8 cellular contexts compared by ENCODE assay signal in the genomic region with DNA sequence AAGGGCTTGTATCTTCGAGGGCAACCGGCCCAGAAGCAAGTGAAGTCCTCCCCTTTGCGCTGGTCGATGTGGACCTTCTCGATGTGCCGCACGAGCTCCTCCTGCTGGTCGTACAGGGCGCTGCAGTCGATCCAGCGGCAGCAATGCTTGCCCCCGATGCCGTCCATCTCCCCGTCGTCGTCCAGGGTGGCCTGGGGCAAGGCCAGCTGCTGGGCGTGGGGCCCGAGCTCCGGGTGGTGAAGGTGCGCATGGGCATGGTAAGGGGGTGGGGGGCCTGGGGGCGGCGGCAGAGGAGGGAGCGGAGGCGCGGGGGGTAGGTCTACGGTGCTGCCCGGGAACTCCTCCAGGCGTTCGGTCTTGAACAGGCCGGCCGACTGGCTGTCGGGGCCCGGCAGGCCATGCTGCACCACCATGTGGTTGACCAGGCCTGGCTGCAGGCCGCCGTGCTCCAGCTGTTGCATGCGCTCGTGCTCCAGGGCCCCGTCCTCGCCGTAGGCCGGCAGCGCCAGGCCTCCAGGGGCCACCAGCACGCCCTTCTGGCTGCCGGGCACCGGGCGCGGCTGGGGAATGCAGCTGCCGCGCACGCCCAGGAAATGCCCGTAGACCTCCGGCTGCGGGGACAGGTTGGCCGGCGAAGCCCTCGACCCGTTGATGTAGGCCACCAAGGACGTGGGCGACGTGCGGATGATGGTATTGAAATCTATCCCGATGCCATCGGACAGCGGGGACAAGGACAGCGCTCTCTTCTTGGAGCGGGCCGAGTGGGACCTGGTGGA.
DNase-seq lines count a peak whose midpoint lies in the region; ATAC-seq and TF ChIP-seq lines count a peak whose summit lies in the region.

No MANE protein-coding gene starts in this region.

- ATAC-seq in RWPE2 (ENCODE audit: low read depth) (no peak), natural killer cell (peak; percentile 44 to 72 (median 57)), GM19397 (IDR thresholded peaks at IDR 0.05; ENCODE audit: unreplicated experiment) (no peak)

- intact Hi-C loops in natural killer cell (cut with micrococcal nuclease) (loop anchor here (2.0 kb wide), 1 partner anchor 877 kb away; no protein-coding TSS in a partner anchor), esophagus squamous epithelium (cut with DNase I) (no loop called here)

- no peak overlapping the region for H3K4me3 Mint-ChIP-seq in natural killer cell

- peaks cover 8% of the 10 kb centered on the region for H3K4me1 ChIP-seq in RWPE2 (ENCODE audit: insufficient read depth, poor library complexity, severe bottlenecking)
- peaks cover 0 to 60% (median 23%) of the 10 kb centered on the region in 3 donors for H3K4me1 ChIP-seq in esophagus squamous epithelium

- 85 to 95% methylated on average over 8 to 10 of the region's 67 CpGs for WGBS in esophagus squamous epithelium, 2 donors

- in situ Hi-C loops in astrocyte of the cerebellum (cut with HindIII; ENCODE audit: low sequenced_read_pairs), result no loop called here

- H3K27ac ChIP-seq in RWPE2 (ENCODE audit: poor library complexity, severe bottlenecking) (no peak overlapping the region), esophagus squamous epithelium (peak overlapping the region in 2 of 4 donors; percentile 63 to 69)

- H3K9me3 ChIP-seq in RWPE2 (ENCODE audit: severe bottlenecking), result no peaks in the 10 kb centered on the region
- no peaks in the 10 kb centered on the region for H3K9me3 ChIP-seq in esophagus squamous epithelium

- H3K36me3 ChIP-seq in RWPE2 (ENCODE audit: low read depth), result no peaks in the 10 kb centered on the region
- peaks cover 0 to 4% (median 0%) of the 10 kb centered on the region in 3 donors for H3K36me3 ChIP-seq in esophagus squamous epithelium

- H3K27me3 ChIP-seq in RWPE2 (ENCODE audit: insufficient read depth, poor library complexity, severe bottlenecking) (no peaks in the 10 kb centered on the region), esophagus squamous epithelium (no peaks in the 10 kb centered on the region)

- no peak for TF ChIP-seq POLR2A in esophagus squamous epithelium (IDR thresholded peaks at IDR 0.05)

- no peaks in the 10 kb centered on the region for H3K4me1 Mint-ChIP-seq in natural killer cell

- DNase-seq in NCI-H146 (lab: John Stamatoyannopoulos, UW), result peak; percentile 42
- no peak for DNase-seq in NCI-H146 treated with DMSO at 0.1 percent for 48 hours (lab: John Stamatoyannopoulos, UW; ENCODE audit: unreplicated experiment)
- no peak for DNase-seq in RWPE2 (ENCODE audit: low spot score)
- no peak for DNase-seq in astrocyte of the cerebellum (ENCODE audit: low read depth)
- peak; percentile 34 for DNase-seq in natural killer cell
- no peak for DNase-seq in esophagus squamous epithelium (lab: John Stamatoyannopoulos, UW)
- DNase-seq in mucosa of gallbladder (ENCODE audit: low spot score), result no peak

- no peaks in the 10 kb centered on the region for H3K9me3 Mint-ChIP-seq in natural killer cell

- peak; percentile 13 for TF ChIP-seq CTCF in RWPE2 (IDR thresholded peaks at IDR 0.05; ENCODE audit: poor library complexity, severe bottlenecking)
- peak; percentile 33 for TF ChIP-seq CTCF in astrocyte of the cerebellum (IDR thresholded peaks at IDR 0.05; ENCODE audit: low read depth, low read length, missing control alignments)
- TF ChIP-seq CTCF in natural killer cell (IDR thresholded peaks at IDR 0.05), result peak; percentile 36
- peak in 2 of 6 experiments; percentile 11 to 35 for TF ChIP-seq CTCF in esophagus squamous epithelium (IDR thresholded peaks at IDR 0.05)

- H3K4me3 ChIP-seq in RWPE2 (ENCODE audit: severe bottlenecking) (no peak overlapping the region), astrocyte of the cerebellum (ENCODE audit: low read depth, low read length) (no peak overlapping the region), esophagus squamous epithelium (no peak overlapping the region)

- no peaks in the 10 kb centered on the region for H3K27me3 Mint-ChIP-seq in natural killer cell (ENCODE audit: low read depth in 2 of 2)

- H3K36me3 Mint-ChIP-seq in natural killer cell, result no peaks in the 10 kb centered on the region

- H3K27ac Mint-ChIP-seq in natural killer cell, result no peak overlapping the region

Comparison
In these comparisons a context has a peak if more than half of its experiments do, and no peak if none do; other contexts are left out.
1. DNase-seq: peak in NCI-H146 (single experiment) and natural killer cell (single experiment); none in NCI-H146 treated with DMSO at 0.1 percent for 48 hours (single experiment), RWPE2 (single experiment), astrocyte of the cerebellum (single experiment), esophagus squamous epithelium (single experiment) and mucosa of gallbladder (single experiment).
2. ATAC-seq: peak in natural killer cell (3 of 3); none in RWPE2 (single experiment) and GM19397 (single experiment).